1 cellular context compared by ENCODE assay signal in genomic region chr9:121545875-121546423, GRCh38.
TF ChIP-seq lines count a peak whose summit lies in the region.

No MANE protein-coding gene starts in this region.

TF ChIP-seq in Ishikawa, 13 proteins besides CTCF, POLR2A, EP300 and RAD21 (continued from another document):
- TF ChIP-seq REST (IDR thresholded peaks at IDR 0.05; ENCODE audit: low read depth), result no peak
- no peak for TF ChIP-seq YY1 (IDR thresholded peaks at IDR 0.05; ENCODE audit: low read depth)
- 0 out of 2 replicates have a peak, but pooled peaks have one; percentile 58 for TF ChIP-seq ZBTB7A (IDR thresholded peaks at IDR 0.05; ENCODE audit: low read depth)
